9 cellular contexts compared by ENCODE assay signal in the genomic region with DNA sequence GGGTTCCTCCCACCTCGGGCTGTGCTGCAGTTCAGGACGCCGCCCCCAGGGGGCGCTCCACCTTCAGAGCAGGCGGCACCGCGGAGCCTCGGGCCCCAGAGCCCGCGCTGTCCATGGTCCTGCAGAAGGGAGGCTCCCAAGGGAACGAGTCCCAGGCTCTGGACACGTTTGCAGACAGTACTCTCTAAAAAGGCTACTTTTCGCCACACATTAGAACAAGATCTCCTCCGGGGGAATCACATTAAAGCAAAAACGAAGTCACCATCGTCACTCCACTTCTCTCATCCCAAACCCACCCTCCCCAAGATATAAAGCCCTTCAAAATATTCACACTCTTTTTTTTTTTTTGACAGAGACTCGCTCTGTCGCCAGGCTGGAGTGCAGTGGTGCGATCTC. TPM values are rescaled to one million over a fixed set of nuclear protein-coding genes. Genes with fewer than 3 reads are reported as not detected.
A peak's percentile ranks its signal among the peaks of the same experiment; 100 is the strongest.
DNase-seq lines count a peak whose midpoint lies in the region; ATAC-seq, FAIRE-seq and TF ChIP-seq lines count a peak whose summit lies in the region.
"Had no signal": no experiment of that assay in that cellular context is flagged by ENCODE, and none has a peak within 500 bp of the region (broad histone marks: within the 10 kb centered on the region; RNA-seq: fewer than 3 reads in every experiment).

No MANE protein-coding gene starts in this region.

- no peak overlapping the region for H3K27ac ChIP-seq in caudate nucleus (ENCODE audit: low read depth, low read length)
- H3K27ac ChIP-seq in kidney (ENCODE audit: low read depth in 2 of 2, low read length in 2 of 2), result no peak overlapping the region

- peak; percentile 71 for DNase-seq in activated CD4-positive, CD25-positive, alpha-beta regulatory T cell treated with anti-CD3 and anti-CD28 coated beads, Interleukin-2, amount 50 U/mL, for 16 hours (ENCODE audit: low read depth, low spot score)
- DNase-seq in caudate nucleus (lab: John Stamatoyannopoulos, UW) (peak in 45 of 61 donors; percentile 1 to 66 (median 30)), kidney (peak; percentile 91)
- peak; percentile 84 for DNase-seq in stimulated activated CD4-positive, alpha-beta T cell treated with anti-CD3 and anti-CD28 coated beads, Interleukin-1b, Interleukin-23, amount 100 ng/mL, for 48 hours

- FAIRE-seq in kidney (lab: Jason Lieb, UNC), result no peak

- H3K36me3 ChIP-seq in kidney (ENCODE audit: control insufficient read depth in 1 of 2, insufficient read depth in 2 of 2, low read length in 2 of 2), result no peaks in the 10 kb centered on the region

- ATAC-seq in HG02571 (IDR thresholded peaks at IDR 0.05; ENCODE audit: unreplicated experiment), result no peak
- ATAC-seq in HG02610 (IDR thresholded peaks at IDR 0.05; ENCODE audit: unreplicated experiment), result no peak

- TF ChIP-seq CTCF in GM12872 (IDR thresholded peaks at IDR 0.05; ENCODE audit: insufficient read depth, low read depth, low read length), result peak; percentile 100
- TF ChIP-seq CTCF in LNCAP (IDR thresholded peaks at IDR 0.05), result peak; percentile 99
- TF ChIP-seq CTCF in kidney (IDR thresholded peaks at IDR 0.05; ENCODE audit: borderline replicate concordance, extremely low read depth, insufficient read depth), result peak; percentile 87

- intact Hi-C loops in kidney (cut with DNase I), result no loop called here

- no peak overlapping the region for H3K9ac ChIP-seq in kidney (ENCODE audit: low read length in 2 of 2)

- no peaks in the 10 kb centered on the region for H3K9me3 ChIP-seq in kidney (ENCODE audit: control insufficient read depth in 1 of 2, low read length in 2 of 2)

- H3K4me1 ChIP-seq in kidney (ENCODE audit: control insufficient read depth in 1 of 2, insufficient read depth in 1 of 2, low read depth in 1 of 2, low read length in 2 of 2), result no peaks in the 10 kb centered on the region

- H3K4me3 ChIP-seq in kidney (ENCODE audit: low read length in 2 of 2), result no peak overlapping the region

RNA-seq across cellular contexts. Expression of a gene that starts 4.6 kb away (rescaled TPM):
- 33.8 TPM for total RNA-seq in kidney
- 0.34 TPM for polyA plus RNA-seq in kidney (ENCODE audit: insufficient read depth, low read depth, low replicate concordance)

RNA-seq across cellular contexts. Expression of a gene that starts 31.7 kb away (rescaled TPM):
- not detected for total RNA-seq in kidney
- not detected for polyA plus RNA-seq in kidney (ENCODE audit: insufficient read depth, low read depth, low replicate concordance)

RNA-seq across cellular contexts. Expression of a gene that starts 34.3 kb away (rescaled TPM):
- total RNA-seq in kidney, result not detected
- not detected for polyA plus RNA-seq in kidney (ENCODE audit: insufficient read depth, low read depth, low replicate concordance)

RNA-seq across cellular contexts. Expression of a gene that starts 36.2 kb away (rescaled TPM):
- total RNA-seq in kidney, result 1.8 TPM
- polyA plus RNA-seq in kidney (ENCODE audit: insufficient read depth, low read depth, low replicate concordance), result not detected
- total RNA-seq: mononuclear cell had no signal

RNA-seq across cellular contexts. Expression of a gene that starts 49.6 kb away (rescaled TPM):
- 7.9 TPM for total RNA-seq in kidney
- 3.5 TPM for polyA plus RNA-seq in kidney (ENCODE audit: insufficient read depth, low read depth, low replicate concordance)

Comparison
In these comparisons a context has a peak if more than half of its experiments do, and no peak if none do; other contexts are left out.
1. DNase-seq: peak in every context shown above with its lines; median percentile 91 in kidney; 84 in stimulated activated CD4-positive, alpha-beta T cell treated with anti-CD3 and anti-CD28 coated beads, Interleukin-1b, Interleukin-23, amount 100 ng/mL, for 48 hours; 71 in activated CD4-positive, CD25-positive, alpha-beta regulatory T cell treated with anti-CD3 and anti-CD28 coated beads, Interleukin-2, amount 50 U/mL, for 16 hours; 30 in caudate nucleus.